In genomic region chr7:129375221-129375938, GRCh38 we compare ENCODE assay signal across 2 cellular contexts.
A peak's percentile ranks its signal among the peaks of the same experiment; 100 is the strongest.
TF ChIP-seq lines count a peak whose summit lies in the region.

No MANE protein-coding gene starts in this region.

TF ChIP-seq in HEK293, 187 proteins besides CTCF, POLR2A, EP300 and RAD21 (continued from another document):
- TF ChIP-seq ZBTB11 (tag by site-specific recombination; conservative IDR thresholded peaks at IDR 0.05; ENCODE audit: low read depth), result no peak
TF ChIP-seq in HEK293: peak in this region for 1.

TF ChIP-seq in GM12878, 131 proteins besides CTCF, POLR2A, EP300 and RAD21 (continued from another document):
- TF ChIP-seq SKIL (IDR thresholded peaks at IDR 0.05; ENCODE audit: low read depth, poor library complexity, severe bottlenecking) (peak; percentile 81), MTA2 (IDR thresholded peaks at IDR 0.05; ENCODE audit: low read depth) (peak; percentile 100), IKZF2 (IDR thresholded peaks at IDR 0.05) (peak; percentile 77 to 84; a peak in 3 of 4 replicates), TCF7 (IDR thresholded peaks at IDR 0.05; ENCODE audit: borderline replicate concordance) (no peak), ZNF592 (IDR thresholded peaks at IDR 0.05) (peak; percentile 40; the same call in 1 of the 2 replicates), DPF2 (IDR thresholded peaks at IDR 0.05) (peak; percentile 49; the same call in 1 of the 2 replicates), MLLT1 (IDR thresholded peaks at IDR 0.05) (peak; percentile 27; the same call in 1 of the 2 replicates), NBN (IDR thresholded peaks at IDR 0.05) (peak; percentile 59; the same call in 1 of the 2 replicates), CHD1 (IDR thresholded peaks at IDR 0.05; ENCODE audit: low read depth, low read length) (no peak), E4F1 (IDR thresholded peaks at IDR 0.05; ENCODE audit: borderline replicate concordance, partially characterized antibody) (no peak), TARDBP (IDR thresholded peaks at IDR 0.05; ENCODE audit: borderline replicate concordance) (no peak), ZNF217 (IDR thresholded peaks at IDR 0.05) (peak; percentile 77; the same call in 1 of the 2 replicates), ZNF384 (IDR thresholded peaks at IDR 0.05; ENCODE audit: borderline replicate concordance, low read depth, low read length) (peak; percentile 78; the same call in 1 of the 2 replicates), ZNF687 (IDR thresholded peaks at IDR 0.05) (peak; percentile 72), NR2F1 (conservative IDR thresholded peaks at IDR 0.05) (peak; percentile 86), ATF7 (IDR thresholded peaks at IDR 0.05; ENCODE audit: low read depth) (peak; percentile 33; the same call in 1 of the 2 replicates), MYC (IDR thresholded peaks at IDR 0.05; ENCODE audit: insufficient read depth, insufficient read length, insufficient replicate concordance, low read length, severe bottlenecking) (no peak), MEF2B (IDR thresholded peaks at IDR 0.05; ENCODE audit: partially characterized antibody, poor library complexity, severe bottlenecking) (peak; percentile 49)
